ENCODE assay signal across 9 cellular contexts in the genomic region with DNA sequence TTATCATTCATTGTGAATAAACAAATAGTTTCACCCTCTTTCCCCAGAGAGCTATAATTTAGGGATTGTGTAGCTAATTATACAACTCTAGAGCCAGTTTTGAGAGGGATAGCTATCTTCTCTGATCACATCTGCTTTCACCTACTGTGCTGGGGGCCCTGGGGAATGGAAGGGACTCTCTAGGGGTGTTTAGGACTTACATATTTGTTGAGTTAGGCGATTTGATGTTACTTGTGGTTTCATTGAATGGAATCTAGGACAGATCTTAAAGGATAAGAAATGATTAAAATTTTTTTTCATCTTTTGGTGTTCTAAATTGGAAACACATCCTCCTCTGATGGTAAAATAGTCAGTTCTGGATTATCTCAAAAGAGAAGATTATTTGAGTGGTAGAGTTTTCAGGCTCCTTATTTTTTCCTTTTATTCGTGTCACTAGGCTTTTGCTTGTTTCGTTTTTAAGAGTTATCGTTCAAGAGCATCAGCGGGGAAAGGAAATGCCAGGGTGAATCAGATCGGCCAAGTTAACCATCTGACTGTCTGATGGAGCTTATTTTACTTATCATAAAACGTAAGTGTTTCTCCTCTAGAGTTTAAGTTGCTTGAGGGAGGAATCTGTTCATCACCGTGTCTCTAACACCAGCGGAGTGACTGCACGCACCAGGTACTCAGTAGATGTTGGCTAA.
DNase-seq lines count a peak whose midpoint lies in the region; ATAC-seq and TF ChIP-seq lines count a peak whose summit lies in the region.
"Had no signal": no experiment of that assay in that cellular context is flagged by ENCODE, and none has a peak within 500 bp of the region (broad histone marks: within the 10 kb centered on the region; RNA-seq: fewer than 3 reads in every experiment).

No MANE protein-coding gene starts in this region.

- WGBS in neuronal stem cell (ENCODE audit: extremely low coverage in 2 of 2, insufficient read length in 2 of 2, insufficient replicate concordance in 1 of 2), 2 donors: no CpG with 5 or more reads among the region's 10 CpGs

- peaks cover 31% of the 10 kb centered on the region for H3K4me1 Mint-ChIP-seq in activated naive CD8-positive, alpha-beta T cell (ENCODE audit: low read depth)
- H3K4me1 Mint-ChIP-seq in activated naive CD8-positive, alpha-beta T cell treated with anti-CD3 and anti-CD28 coated beads for 36 hours: peaks cover 10% of the 10 kb centered on the region
- peaks cover 9% of the 10 kb centered on the region for H3K4me1 Mint-ChIP-seq in progenitor cell of endocrine pancreas (ENCODE audit: low read depth)

- peak overlapping the region in 2 of 5 donors; percentile 17 to 20 for H3K4me3 ChIP-seq in subcutaneous abdominal adipose tissue (ENCODE audit: low read depth in 1 of 5, low read length in 5 of 5)
- H3K4me3 ChIP-seq in neuronal stem cell (ENCODE audit: low read length in 2 of 2): no peak overlapping the region

- peak overlapping the region; percentile 36 for H3K27ac Mint-ChIP-seq in activated naive CD8-positive, alpha-beta T cell
- no peak overlapping the region for H3K27ac Mint-ChIP-seq in activated naive CD8-positive, alpha-beta T cell treated with anti-CD3 and anti-CD28 coated beads for 36 hours
- H3K27ac Mint-ChIP-seq in progenitor cell of endocrine pancreas: no peak overlapping the region

- H2BK15ac ChIP-seq in neuronal stem cell (ENCODE audit: low read length): no peak overlapping the region

- peak overlapping the region; percentile 25 for H3K27ac ChIP-seq in subcutaneous abdominal adipose tissue (ENCODE audit: low read depth, low read length)
- no peak overlapping the region for H3K27ac ChIP-seq in neuronal stem cell (replicated peaks; ENCODE audit: low read length)

- no peak overlapping the region for H2BK120ac ChIP-seq in neuronal stem cell (ENCODE audit: low read depth, low read length)

- H2AK5ac ChIP-seq in neuronal stem cell (ENCODE audit: low read depth, low read length): no peak overlapping the region

- peaks cover 0 to 14% (median 5%) of the 10 kb centered on the region in 5 donors for H3K4me1 ChIP-seq in subcutaneous abdominal adipose tissue (ENCODE audit: control insufficient read depth in 5 of 5, insufficient read depth in 5 of 5, low read length in 5 of 5)
- peaks cover 13 to 20% of the 10 kb centered on the region in 2 donors for H3K4me1 ChIP-seq in neuronal stem cell (ENCODE audit: control insufficient read depth in 2 of 2, insufficient read depth in 1 of 2, low read depth in 1 of 2, low read length in 2 of 2)

- no peaks in the 10 kb centered on the region for H3K27me3 ChIP-seq in subcutaneous abdominal adipose tissue (ENCODE audit: control insufficient read depth in 5 of 5, insufficient read depth in 4 of 5, low read length in 5 of 5)
- no peaks in the 10 kb centered on the region for H3K27me3 ChIP-seq in neuronal stem cell (ENCODE audit: control insufficient read depth in 3 of 3, insufficient read depth in 3 of 3, low read depth in 1 of 3, low read length in 3 of 3)

- no peaks in the 10 kb centered on the region for H3K9me3 Mint-ChIP-seq in activated naive CD8-positive, alpha-beta T cell (ENCODE audit: low read depth)
- no peaks in the 10 kb centered on the region for H3K9me3 Mint-ChIP-seq in activated naive CD8-positive, alpha-beta T cell treated with anti-CD3 and anti-CD28 coated beads for 36 hours
- H3K9me3 Mint-ChIP-seq in progenitor cell of endocrine pancreas (ENCODE audit: low read depth): no peaks in the 10 kb centered on the region

- no peak overlapping the region for H3K4me2 ChIP-seq in neuronal stem cell (ENCODE audit: insufficient read depth, low read length, poor library complexity, severe bottlenecking)

- no peak for TF ChIP-seq CTCF in progenitor cell of endocrine pancreas (IDR thresholded peaks at IDR 0.05; ENCODE audit: unreplicated experiment)

- H3K9me3 ChIP-seq in subcutaneous abdominal adipose tissue (ENCODE audit: control insufficient read depth in 5 of 5, low read length in 5 of 5) (no peaks in the 10 kb centered on the region), neuronal stem cell (replicated peaks in 1 of 2; ENCODE audit: control insufficient read depth in 2 of 2, insufficient read depth in 1 of 2, low read depth in 1 of 2, low read length in 2 of 2) (peaks cover 0 to 4% of the 10 kb centered on the region in 2 donors)

- H3K9ac ChIP-seq in subcutaneous abdominal adipose tissue (ENCODE audit: low read length in 5 of 5) (no peak overlapping the region), neuronal stem cell (ENCODE audit: low read depth, low read length, poor library complexity) (no peak overlapping the region)

- no peak overlapping the region for H3K18ac ChIP-seq in neuronal stem cell (ENCODE audit: low read length)

- no peak overlapping the region for H4K8ac ChIP-seq in neuronal stem cell (ENCODE audit: low read depth, low read length)

- no peak overlapping the region for H2BK12ac ChIP-seq in neuronal stem cell (ENCODE audit: low read length)

- DNase-seq in activated naive CD8-positive, alpha-beta T cell treated with anti-CD3 and anti-CD28 coated beads for 36 hours: no peak
- peak; percentile 12 for DNase-seq in NCI-H526 treated with DMSO at 0.1 percent for 48 hours (lab: John Stamatoyannopoulos, UW)
- peak; percentile 50 for DNase-seq in brain pericyte (ENCODE audit: low read depth, low spot score)
- no peak for DNase-seq in progenitor cell of endocrine pancreas (ENCODE audit: low spot score, unreplicated experiment)
- DNase-seq in neuronal stem cell (ENCODE audit: low spot score): no peak

- ATAC-seq in GM19023 (IDR thresholded peaks at IDR 0.05; ENCODE audit: unreplicated experiment): no peak
- ATAC-seq: Right ventricle myocardium inferior had no signal

- no peak overlapping the region for H2BK5ac ChIP-seq in neuronal stem cell (ENCODE audit: low read length)

- no peak overlapping the region for H3K4ac ChIP-seq in neuronal stem cell (ENCODE audit: low read length)

- no peaks in the 10 kb centered on the region for H3K27me3 Mint-ChIP-seq in activated naive CD8-positive, alpha-beta T cell
- H3K27me3 Mint-ChIP-seq in activated naive CD8-positive, alpha-beta T cell treated with anti-CD3 and anti-CD28 coated beads for 36 hours: no peaks in the 10 kb centered on the region
- no peaks in the 10 kb centered on the region for H3K27me3 Mint-ChIP-seq in progenitor cell of endocrine pancreas

- no peak overlapping the region for H3K4me3 Mint-ChIP-seq in activated naive CD8-positive, alpha-beta T cell
- no peak overlapping the region for H3K4me3 Mint-ChIP-seq in activated naive CD8-positive, alpha-beta T cell treated with anti-CD3 and anti-CD28 coated beads for 36 hours
- H3K4me3 Mint-ChIP-seq in progenitor cell of endocrine pancreas (ENCODE audit: low read depth): no peak overlapping the region

- no peak overlapping the region for H2AFZ ChIP-seq in neuronal stem cell (ENCODE audit: low read length)

- no peak overlapping the region for H4K91ac ChIP-seq in neuronal stem cell (ENCODE audit: low read depth, low read length, poor library complexity)

- H3K36me3 ChIP-seq in subcutaneous abdominal adipose tissue (ENCODE audit: control insufficient read depth in 5 of 5, insufficient read depth in 5 of 5, low read length in 5 of 5): no peaks in the 10 kb centered on the region
- no peaks in the 10 kb centered on the region for H3K36me3 ChIP-seq in neuronal stem cell (replicated peaks in 1 of 2; ENCODE audit: control insufficient read depth in 2 of 2, insufficient read depth in 2 of 2, low read length in 2 of 2)

- no peak overlapping the region for H3K14ac ChIP-seq in neuronal stem cell (ENCODE audit: low read length)

- H3K79me1 ChIP-seq in neuronal stem cell (ENCODE audit: low read depth, low read length): no peaks in the 10 kb centered on the region

- H3K36me3 Mint-ChIP-seq in activated naive CD8-positive, alpha-beta T cell: peaks cover 25% of the 10 kb centered on the region
- peaks cover 20% of the 10 kb centered on the region for H3K36me3 Mint-ChIP-seq in activated naive CD8-positive, alpha-beta T cell treated with anti-CD3 and anti-CD28 coated beads for 36 hours
- no peaks in the 10 kb centered on the region for H3K36me3 Mint-ChIP-seq in progenitor cell of endocrine pancreas (ENCODE audit: insufficient read depth)

- no peak overlapping the region for H3K23ac ChIP-seq in neuronal stem cell (ENCODE audit: low read depth, low read length, poor library complexity)

Comparison
In these comparisons a context has a peak if more than half of its experiments do, and no peak if none do; other contexts are left out.
1. DNase-seq: peak in NCI-H526 treated with DMSO at 0.1 percent for 48 hours (single experiment) and brain pericyte (single experiment); none in activated naive CD8-positive, alpha-beta T cell treated with anti-CD3 and anti-CD28 coated beads for 36 hours (single experiment), progenitor cell of endocrine pancreas (single experiment) and neuronal stem cell (single experiment).